In the genomic region with DNA sequence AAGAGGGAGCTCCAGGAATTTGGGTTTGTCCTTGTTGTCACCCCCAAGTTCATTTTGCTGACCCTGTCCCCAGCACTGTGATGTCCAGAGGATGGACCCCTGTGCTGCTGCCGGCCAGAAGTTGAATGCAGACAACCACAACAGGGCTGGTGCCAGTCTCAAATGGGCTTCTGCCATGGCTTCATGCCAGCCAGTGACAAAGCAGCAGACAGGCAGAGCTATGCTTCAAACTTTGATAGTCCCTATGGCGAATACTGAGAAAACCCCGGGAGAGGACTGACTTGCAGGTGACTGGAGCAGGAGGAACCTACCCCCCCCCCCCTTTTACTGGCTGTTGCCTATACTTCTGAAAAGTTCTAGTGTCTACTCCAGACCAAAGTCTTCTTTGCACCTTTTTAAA, we compare ENCODE assay signal across 8 cellular contexts. TPM values are rescaled to one million over a fixed set of nuclear protein-coding genes. Genes with fewer than 3 reads are reported as not detected.
DNase-seq lines count a peak whose midpoint lies in the region; ATAC-seq and TF ChIP-seq lines count a peak whose summit lies in the region.

No MANE protein-coding gene starts in this region.

- POLR2A ChIA-PET in GM10248 (lab: Yijun Ruan, JAX) = interaction anchor here (0.5 kb wide), 1 partner anchor 1427 kb away, joined by 3 read pairs; the partner anchor contains the start of gene SKA1

- TF ChIP-seq CTCF in fibroblast of pulmonary artery (IDR thresholded peaks at IDR 0.05; ENCODE audit: low read length, missing control alignments) = no peak
- TF ChIP-seq CTCF in ovary (IDR thresholded peaks at IDR 0.05) = no peak
- no peak for TF ChIP-seq CTCF in GM10248 (IDR thresholded peaks at IDR 0.05; ENCODE audit: control extremely low read depth, extremely low read depth, low read depth, missing control alignments)

- CTCF ChIA-PET in GM10248 (lab: Yijun Ruan, JAX) = interaction anchor here (1.2 to 2.7 kb wide), 2 partner anchors 146 to 170 kb away, joined by 4 to 6 read pairs; no protein-coding TSS in a partner anchor

- no peak for TF ChIP-seq EP300 in ovary (IDR thresholded peaks at IDR 0.05)

- no peaks in the 10 kb centered on the region for H3K9me3 ChIP-seq in ovary

- intact Hi-C loops in ovary (cut with DNase I) = loop anchor here in 2 of 4 donors (10.0 kb wide), 2 partner anchors 163 to 537 kb away; partner anchors contain the start of gene C18orf32 (in 1 of the 2)

- WGBS in ovary, 3 donors = 13 to 28% (median 15%) methylated on average over 3 of the region's 3 CpGs

- ATAC-seq in HG03039 (IDR thresholded peaks at IDR 0.05; ENCODE audit: unreplicated experiment) = no peak

- peak; percentile 50 for DNase-seq in ELR (ENCODE audit: low read depth)
- peak; percentile 56 for DNase-seq in RPMI7951 (ENCODE audit: low read depth)
- DNase-seq in fibroblast of pulmonary artery (ENCODE audit: low read depth) = peak; percentile 39
- DNase-seq in ovary = peak in 1 of 5 donors; percentile 58
- no peak for DNase-seq in NCI-H1930 (lab: John Stamatoyannopoulos, UW)
- DNase-seq in stimulated activated CD4-positive, alpha-beta T cell treated with anti-CD3 and anti-CD28 coated beads, Interleukin-1b, Interleukin-23, amount 100 ng/mL, for 48 hours = no peak
- no peak for DNase-seq in GM10248 (ENCODE audit: extremely low spot score)

- TF ChIP-seq POLR2A in ovary (IDR thresholded peaks at IDR 0.05) = no peak

- H3K36me3 ChIP-seq in ovary = no peaks in the 10 kb centered on the region

- H3K4me1 ChIP-seq in ovary (ENCODE audit: insufficient read depth) = peaks cover 26% of the 10 kb centered on the region

- H3K27me3 ChIP-seq in ovary = no peaks in the 10 kb centered on the region

- H3K4me3 ChIP-seq in fibroblast of pulmonary artery (replicated peaks; ENCODE audit: low read depth, low read length) = peak overlapping the region; percentile 96
- peak overlapping the region; percentile 77 for H3K4me3 ChIP-seq in ovary

- H3K27ac ChIP-seq in ovary = peak overlapping the region in 1 of 2 donors; percentile 11

RNA-seq across cellular contexts. Expression of gene SMAD7, which starts 3.2 kb away (rescaled TPM):
- 8.8 and 9.0 TPM in 2 replicates for total RNA-seq in RPMI7951 (2014; rRNA removed; shearing (Covaris generic))
- 10 to 100 TPM; 10.7 to 36.5 (median 13.1) TPM for total RNA-seq in ovary
- 10 to 100 TPM; 13.7 to 18.9 TPM for polyA plus RNA-seq in ovary

Comparison
In these comparisons a context has a peak if more than half of its experiments do, and no peak if none do; other contexts are left out.
1. DNase-seq: peak in ELR (single experiment), RPMI7951 (single experiment) and fibroblast of pulmonary artery (single experiment); none in NCI-H1930 (0 of 2), stimulated activated CD4-positive, alpha-beta T cell treated with anti-CD3 and anti-CD28 coated beads, Interleukin-1b, Interleukin-23, amount 100 ng/mL, for 48 hours (single experiment) and GM10248 (single experiment).